In the genomic region with DNA sequence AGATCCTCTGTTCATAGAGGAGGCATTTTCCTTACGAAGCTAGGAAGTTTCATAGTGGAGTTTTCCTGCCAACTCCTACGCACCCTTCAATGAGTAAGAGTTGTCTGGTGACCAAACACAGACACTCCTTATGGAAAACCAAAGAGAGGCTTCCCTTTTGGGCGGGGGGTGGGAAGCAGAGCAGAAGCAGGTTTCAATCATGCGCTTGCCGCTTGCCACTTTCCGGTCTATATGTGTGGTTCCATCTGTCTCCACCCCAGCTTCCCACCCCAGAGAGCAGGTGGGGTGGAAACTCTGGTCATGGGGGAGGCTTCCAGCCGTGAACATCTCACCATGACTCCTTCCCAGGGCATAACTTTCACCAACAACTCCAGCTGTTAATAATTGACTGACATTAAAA, we compare ENCODE assay signal across 22 cellular contexts.
A peak's percentile ranks its signal among the peaks of the same experiment; 100 is the strongest.
DNase-seq lines count a peak whose midpoint lies in the region; ATAC-seq, FAIRE-seq and TF ChIP-seq lines count a peak whose summit lies in the region.
"Had no signal": no experiment of that assay in that cellular context is flagged by ENCODE, and none has a peak within 500 bp of the region (broad histone marks: within the 10 kb centered on the region; RNA-seq: fewer than 3 reads in every experiment).

No MANE protein-coding gene starts in this region.

- H3K36me3 ChIP-seq in left ventricle myocardium inferior (no peaks in the 10 kb centered on the region), bronchial epithelial cell (ENCODE audit: control insufficient read depth, insufficient read depth, low read length) (no peaks in the 10 kb centered on the region), right atrium auricular region (no peaks in the 10 kb centered on the region)
- H3K36me3 ChIP-seq: cardiac muscle cell, esophagus muscularis mucosa, neural progenitor cell had no signal

- peak; percentile 62 for ATAC-seq in Right ventricle myocardium inferior
- ATAC-seq in GM19035 (IDR thresholded peaks at IDR 0.05; ENCODE audit: unreplicated experiment) = no peak
- ATAC-seq: activated CD8-positive, alpha-beta T cell treated with anti-CD3 and anti-CD28 coated beads for 36 hours; stimulated activated effector memory CD8-positive, alpha-beta T cell treated with anti-CD3 and anti-CD28 coated beads, Interleukin-12 subunit alpha, Interleukin-12 subunit beta, amount 100 ng/mL, for 72 hours; WTC11 had no signal

- H3K9me3 ChIP-seq in left ventricle myocardium inferior (replicated peaks) (no peaks in the 10 kb centered on the region), right atrium auricular region (no peaks in the 10 kb centered on the region)
- H3K9me3 ChIP-seq: esophagus muscularis mucosa had no signal

- no peak for TF ChIP-seq CTCF in left ventricle myocardium inferior (IDR thresholded peaks at IDR 0.05; ENCODE audit: borderline replicate concordance)
- no peak for TF ChIP-seq CTCF in bronchial epithelial cell (IDR thresholded peaks at IDR 0.05; ENCODE audit: insufficient read depth, low read length, severe bottlenecking)
- TF ChIP-seq CTCF in right atrium auricular region (IDR thresholded peaks at IDR 0.05) = no peak

- H3K4me3 ChIP-seq in left ventricle myocardium inferior (no peak overlapping the region), bronchial epithelial cell (ENCODE audit: low read depth, low read length) (no peak overlapping the region), right atrium auricular region (no peak overlapping the region)
- H3K4me3 ChIP-seq: cardiac muscle cell, esophagus muscularis mucosa, hepatocyte, neural progenitor cell had no signal

- H3K4me1 ChIP-seq in left ventricle myocardium inferior (no peaks in the 10 kb centered on the region), right atrium auricular region (no peaks in the 10 kb centered on the region)
- H3K4me1 ChIP-seq: esophagus muscularis mucosa, neural progenitor cell had no signal

- H3K27ac ChIP-seq in left ventricle myocardium inferior (replicated peaks) = no peak overlapping the region
- H3K27ac ChIP-seq in right atrium auricular region = peak overlapping the region; percentile 26 to 27
- H3K27ac ChIP-seq: cardiac muscle cell, esophagus muscularis mucosa, hepatocyte, neural progenitor cell had no signal

- intact Hi-C loops in Right ventricle myocardium inferior (cut with DNase I) (no loop called here), left ventricle myocardium inferior (cut with micrococcal nuclease) (no loop called here)

- H3K27me3 ChIP-seq in left ventricle myocardium inferior (ENCODE audit: low read depth) = no peaks in the 10 kb centered on the region
- no peaks in the 10 kb centered on the region for H3K27me3 ChIP-seq in bronchial epithelial cell (ENCODE audit: control insufficient read depth, insufficient read depth, low read length)
- no peaks in the 10 kb centered on the region for H3K27me3 ChIP-seq in right atrium auricular region
- H3K27me3 ChIP-seq: cardiac muscle cell, esophagus muscularis mucosa, hepatocyte, neural progenitor cell had no signal

- FAIRE-seq in bronchial epithelial cell (lab: Jason Lieb, UNC) = no peak
- no peak for FAIRE-seq in urothelium cell line (lab: Jason Lieb, UNC)

- DNase-seq in Right ventricle myocardium inferior (ENCODE audit: missing footprints) (no peak), left ventricle myocardium inferior (no peak), bronchial epithelial cell (ENCODE audit: low read depth) (peak; percentile 65), right atrium auricular region (ENCODE audit: low spot score) (no peak), urothelium cell line (ENCODE audit: low spot score) (peak; percentile 47), NCI-H1694 treated with DMSO at 0.1 percent for 48 hours (lab: John Stamatoyannopoulos, UW) (no peak), NCI-H2196 treated with DMSO at 0.1 percent for 48 hours (lab: John Stamatoyannopoulos, UW; ENCODE audit: unreplicated experiment) (no peak)
- DNase-seq: activated CD8-positive, alpha-beta T cell treated with anti-CD3 and anti-CD28 coated beads for 36 hours; activated naive CD8-positive, alpha-beta T cell treated with anti-CD3 and anti-CD28 coated beads, Interleukin-2, amount 10 ng/mL, durations not matched to agents 7 days and 5 days; DND-41; MV-4-11; NCI-H2107; SHP77 treated with DMSO at 0.1 percent for 48 hours; stimulated activated CD4-positive, alpha-beta T cell treated with anti-CD3 and anti-CD28 coated beads, Interleukin-12 subunit alpha, Interleukin-12 subunit beta, amount 100 ng/mL, for 4 hours; trophoblast cell had no signal

Comparison
In these comparisons a context has a peak if more than half of its experiments do, and no peak if none do; other contexts are left out.
1. DNase-seq: peak in bronchial epithelial cell (single experiment) and urothelium cell line (single experiment); none in Right ventricle myocardium inferior (single experiment), left ventricle myocardium inferior (single experiment), right atrium auricular region (single experiment), NCI-H1694 treated with DMSO at 0.1 percent for 48 hours (single experiment) and NCI-H2196 treated with DMSO at 0.1 percent for 48 hours (single experiment).